Comparison of ENCODE assay signal across 1 cellular context in the genomic region with DNA sequence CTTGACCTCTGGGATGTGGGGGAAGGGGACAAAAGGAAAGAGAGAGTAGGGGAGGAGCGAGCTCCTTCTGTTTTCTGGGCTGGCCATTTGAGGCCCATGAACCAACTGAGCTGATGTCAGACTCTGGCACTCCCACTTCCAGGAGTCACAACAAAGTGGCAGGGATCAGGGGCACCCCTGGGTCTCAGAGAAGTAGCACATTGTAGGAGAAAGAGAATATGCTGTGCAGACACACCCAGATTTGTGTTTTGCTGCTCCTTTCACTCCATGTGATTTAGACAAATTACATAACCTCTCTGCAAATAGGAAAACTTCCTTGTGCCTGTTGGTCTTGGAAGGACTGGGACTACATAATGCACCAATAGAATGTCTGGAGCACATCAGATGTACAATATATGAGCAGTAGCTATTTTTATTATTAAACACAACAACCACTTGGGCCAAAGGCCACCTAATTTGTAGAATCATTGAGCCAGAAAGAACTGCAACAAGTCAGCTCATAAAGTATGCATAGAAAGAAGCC.
TF ChIP-seq lines count a peak whose summit lies in the region.

No MANE protein-coding gene starts in this region.

TF ChIP-seq in GM23338, 12 proteins besides CTCF, POLR2A, EP300 and RAD21 (continued from another document):
- TF ChIP-seq ZNF462 (CRISPR knock-in tag; IDR thresholded peaks at IDR 0.05) (no peak), ZNF331 (CRISPR knock-in tag; IDR thresholded peaks at IDR 0.05; ENCODE audit: low read depth) (no peak), ETS1 (IDR thresholded peaks at IDR 0.05) (no peak), EZH2phosphoT487 (IDR thresholded peaks at IDR 0.05; ENCODE audit: unreplicated experiment) (no peak), POLR2AphosphoS5 (IDR thresholded peaks at IDR 0.05; ENCODE audit: low read depth) (no peak), STAT1 (IDR thresholded peaks at IDR 0.05; ENCODE audit: unreplicated experiment) (no peak), CREB1 (CRISPR knock-in tag; IDR thresholded peaks at IDR 0.05; ENCODE audit: low read depth) (no peak), EZH2 (IDR thresholded peaks at IDR 0.05; ENCODE audit: low read depth, unreplicated experiment) (no peak)
